In the genomic region with DNA sequence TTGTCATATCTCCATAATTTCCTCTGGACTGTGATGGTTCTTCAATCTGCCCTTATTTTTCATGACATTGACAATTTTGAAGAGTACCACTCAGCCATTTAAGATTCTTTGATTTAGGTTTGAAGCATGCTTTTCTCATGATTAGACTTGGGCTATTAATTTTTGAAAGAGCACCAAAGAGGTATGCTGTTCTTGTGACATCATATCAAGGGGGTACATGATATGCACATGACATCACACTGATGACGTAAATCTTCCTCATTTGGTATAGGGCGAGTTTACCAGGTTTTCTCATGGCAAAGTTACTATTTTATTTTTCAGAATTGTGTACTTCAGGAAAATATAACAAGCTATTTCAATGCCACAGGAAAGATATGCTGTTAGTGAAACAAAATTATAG, we compare ENCODE assay signal across 2 cellular contexts.
A peak's percentile ranks its signal among the peaks of the same experiment; 100 is the strongest.
TF ChIP-seq lines count a peak whose summit lies in the region.

No MANE protein-coding gene starts in this region.

TF ChIP-seq in GM23338, 12 proteins besides CTCF, POLR2A, EP300 and RAD21:
- 0 out of 2 replicates have a peak, but pooled peaks have one; percentile 23 for TF ChIP-seq CREB1 (CRISPR knock-in tag; IDR thresholded peaks at IDR 0.05; ENCODE audit: low read depth)
- no peak for TF ChIP-seq EZH2 (IDR thresholded peaks at IDR 0.05; ENCODE audit: low read depth, unreplicated experiment)
- no peak for TF ChIP-seq EZH2phosphoT487 (IDR thresholded peaks at IDR 0.05; ENCODE audit: unreplicated experiment)
- TF ChIP-seq, protein P1, sequence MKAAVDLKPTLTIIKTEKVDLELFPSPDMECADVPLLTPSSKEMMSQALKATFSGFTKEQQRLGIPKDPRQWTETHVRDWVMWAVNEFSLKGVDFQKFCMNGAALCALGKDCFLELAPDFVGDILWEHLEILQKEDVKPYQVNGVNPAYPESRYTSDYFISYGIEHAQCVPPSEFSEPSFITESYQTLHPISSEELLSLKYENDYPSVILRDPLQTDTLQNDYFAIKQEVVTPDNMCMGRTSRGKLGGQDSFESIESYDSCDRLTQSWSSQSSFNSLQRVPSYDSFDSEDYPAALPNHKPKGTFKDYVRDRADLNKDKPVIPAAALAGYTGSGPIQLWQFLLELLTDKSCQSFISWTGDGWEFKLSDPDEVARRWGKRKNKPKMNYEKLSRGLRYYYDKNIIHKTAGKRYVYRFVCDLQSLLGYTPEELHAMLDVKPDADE (IDR thresholded peaks at IDR 0.05) = no peak
- no peak for TF ChIP-seq ZNF331 (CRISPR knock-in tag; IDR thresholded peaks at IDR 0.05; ENCODE audit: low read depth)
- no peak for TF ChIP-seq NANOG (IDR thresholded peaks at IDR 0.05; ENCODE audit: borderline replicate concordance)

TF ChIP-seq in endothelial cell of umbilical vein, 7 proteins besides CTCF, POLR2A, EP300 and RAD21:
- TF ChIP-seq EZH2 (IDR thresholded peaks at IDR 0.05; ENCODE audit: borderline replicate concordance, low read depth, low read length, severe bottlenecking) = no peak
- TF ChIP-seq MYC (IDR thresholded peaks at IDR 0.05; ENCODE audit: low read depth, low read length) = no peak
- no peak for TF ChIP-seq POLR2AphosphoS5 (IDR thresholded peaks at IDR 0.05; ENCODE audit: insufficient read depth, low read depth, low read length)
- no peak for TF ChIP-seq FOS (IDR thresholded peaks at IDR 0.05; ENCODE audit: borderline replicate concordance, insufficient read depth, low read length)
- no peak for TF ChIP-seq JUN (IDR thresholded peaks at IDR 0.05; ENCODE audit: borderline replicate concordance, insufficient read depth, insufficient read length, low read depth)
- TF ChIP-seq, protein P2, sequence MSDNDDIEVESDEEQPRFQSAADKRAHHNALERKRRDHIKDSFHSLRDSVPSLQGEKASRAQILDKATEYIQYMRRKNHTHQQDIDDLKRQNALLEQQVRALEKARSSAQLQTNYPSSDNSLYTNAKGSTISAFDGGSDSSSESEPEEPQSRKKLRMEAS (IDR thresholded peaks at IDR 0.05; ENCODE audit: insufficient read depth, insufficient read length) = no peak
- TF ChIP-seq GATA2 (IDR thresholded peaks at IDR 0.05; ENCODE audit: insufficient read depth, insufficient read length, low read depth, low read length) = no peak
